11 cellular contexts compared by ENCODE assay signal in genomic region chr11:128448981-128449713, GRCh38.
DNase-seq lines count a peak whose midpoint lies in the region; ATAC-seq lines count a peak whose summit lies in the region.
"Had no signal": no experiment of that assay in that cellular context is flagged by ENCODE, and none has a peak within 500 bp of the region (broad histone marks: within the 10 kb centered on the region; RNA-seq: fewer than 3 reads in every experiment).

No MANE protein-coding gene starts in this region.

- CTCF ChIA-PET in activated CD4-positive, alpha-beta T cell treated with anti-CD3 and anti-CD28 coated beads for 36 hours (lab: Charles Lee), result interaction anchor here (0.6 to 1.7 kb wide), 3 partner anchors 12 to 281 kb away, joined by 3 to 5 read pairs (median 3); no protein-coding TSS in a partner anchor

- peaks cover 22% of the 10 kb centered on the region for H3K36me3 Mint-ChIP-seq in activated CD4-positive, alpha-beta T cell treated with anti-CD3 and anti-CD28 coated beads for 36 hours (ENCODE audit: low read depth)
- peaks cover 6% of the 10 kb centered on the region for H3K36me3 Mint-ChIP-seq in effector memory CD8-positive, alpha-beta T cell (ENCODE audit: insufficient read depth)
- H3K36me3 Mint-ChIP-seq in stimulated activated memory B cell treated with anti-CD40 and anti-IgM and Interleukin-4, amounts not matched to agents 10 μg/mL and 1 μg/mL and 100 μg/mL, for 72 hours, result peaks cover 5% of the 10 kb centered on the region

- POLR2A ChIA-PET in activated CD4-positive, alpha-beta T cell treated with anti-CD3 and anti-CD28 coated beads for 36 hours (lab: Charles Lee), result interaction anchor here (0.7 to 1.0 kb wide), 2 partner anchors 26 to 48 kb away, joined by 3 to 4 read pairs; no protein-coding TSS in a partner anchor

- H3K4me1 Mint-ChIP-seq in activated CD4-positive, alpha-beta T cell treated with anti-CD3 and anti-CD28 coated beads for 36 hours, result peaks cover 65% of the 10 kb centered on the region
- H3K4me1 Mint-ChIP-seq in effector memory CD8-positive, alpha-beta T cell (ENCODE audit: low read depth in 2 of 2), result peaks cover 24 to 31% of the 10 kb centered on the region in 2 donors
- peaks cover 41% of the 10 kb centered on the region for H3K4me1 Mint-ChIP-seq in stimulated activated memory B cell treated with anti-CD40 and anti-IgM and Interleukin-4, amounts not matched to agents 10 μg/mL and 1 μg/mL and 100 μg/mL, for 72 hours

- peak; percentile 10 for ATAC-seq in activated CD4-positive, alpha-beta T cell treated with anti-CD3 and anti-CD28 coated beads for 36 hours
- no peak for ATAC-seq in effector memory CD8-positive, alpha-beta T cell (replicated peaks)
- ATAC-seq in stimulated activated memory B cell treated with anti-CD40 and anti-IgM and Interleukin-4, amounts not matched to agents 10 μg/mL and 1 μg/mL and 100 μg/mL, for 72 hours, result no peak
- ATAC-seq in GM18519 (IDR thresholded peaks at IDR 0.05; ENCODE audit: low FRiP score, unreplicated experiment), result no peak

- H3K27ac Mint-ChIP-seq in activated CD4-positive, alpha-beta T cell treated with anti-CD3 and anti-CD28 coated beads for 36 hours, result peak overlapping the region; percentile 59
- H3K27ac Mint-ChIP-seq in effector memory CD8-positive, alpha-beta T cell, result peak overlapping the region; percentile 33 to 59
- peak overlapping the region; percentile 50 for H3K27ac Mint-ChIP-seq in stimulated activated memory B cell treated with anti-CD40 and anti-IgM and Interleukin-4, amounts not matched to agents 10 μg/mL and 1 μg/mL and 100 μg/mL, for 72 hours
- H3K27ac Mint-ChIP-seq: IgD-negative memory B cell had no signal

- intact Hi-C loops in activated CD4-positive, alpha-beta T cell treated with anti-CD3 and anti-CD28 coated beads for 36 hours (cut with DNase I, micrococcal nuclease), result loop anchor here (1.0 kb wide), 1 partner anchor 9 kb away; no protein-coding TSS in a partner anchor

- DNase-seq in activated CD4-positive, alpha-beta T cell treated with anti-CD3 and anti-CD28 coated beads for 36 hours, result no peak
- no peak for DNase-seq in activated CD4-positive, alpha-beta T cell treated with anti-CD3 and anti-CD28 coated beads for 48 hours
- DNase-seq in RPMI7951 (ENCODE audit: low read depth) (peak; percentile 42), ACHN (no peak)
- no peak for DNase-seq in effector memory CD8-positive, alpha-beta T cell
- no peak for DNase-seq in effector CD8-positive, alpha-beta T cell (lab: John Stamatoyannopoulos, UW)
- DNase-seq: NCI-H2171, SHP77 had no signal

- H3K4me3 Mint-ChIP-seq in activated CD4-positive, alpha-beta T cell treated with anti-CD3 and anti-CD28 coated beads for 36 hours, result no peak overlapping the region
- no peak overlapping the region for H3K4me3 Mint-ChIP-seq in effector memory CD8-positive, alpha-beta T cell
- no peak overlapping the region for H3K4me3 Mint-ChIP-seq in stimulated activated memory B cell treated with anti-CD40 and anti-IgM and Interleukin-4, amounts not matched to agents 10 μg/mL and 1 μg/mL and 100 μg/mL, for 72 hours
- H3K4me3 Mint-ChIP-seq: IgD-negative memory B cell had no signal

- H3K9me3 Mint-ChIP-seq in activated CD4-positive, alpha-beta T cell treated with anti-CD3 and anti-CD28 coated beads for 36 hours (ENCODE audit: low read depth), result peaks cover 13% of the 10 kb centered on the region
- H3K9me3 Mint-ChIP-seq in effector memory CD8-positive, alpha-beta T cell, result peaks cover 0 to 2% of the 10 kb centered on the region in 2 donors
- H3K9me3 Mint-ChIP-seq in stimulated activated memory B cell treated with anti-CD40 and anti-IgM and Interleukin-4, amounts not matched to agents 10 μg/mL and 1 μg/mL and 100 μg/mL, for 72 hours, result no peaks in the 10 kb centered on the region
- H3K9me3 Mint-ChIP-seq: IgD-negative memory B cell had no signal

- in situ Hi-C loops in ACHN (cut with HindIII; ENCODE audit: low pct_ligation_motif_present, low pct_unique_long_range_greater_than_20kb, low sequenced_read_pairs), result no loop called here

- no peaks in the 10 kb centered on the region for H3K27me3 Mint-ChIP-seq in activated CD4-positive, alpha-beta T cell treated with anti-CD3 and anti-CD28 coated beads for 36 hours
- H3K27me3 Mint-ChIP-seq in effector memory CD8-positive, alpha-beta T cell, result no peaks in the 10 kb centered on the region
- no peaks in the 10 kb centered on the region for H3K27me3 Mint-ChIP-seq in stimulated activated memory B cell treated with anti-CD40 and anti-IgM and Interleukin-4, amounts not matched to agents 10 μg/mL and 1 μg/mL and 100 μg/mL, for 72 hours
- H3K27me3 Mint-ChIP-seq: IgD-negative memory B cell had no signal
